In the genomic region with DNA sequence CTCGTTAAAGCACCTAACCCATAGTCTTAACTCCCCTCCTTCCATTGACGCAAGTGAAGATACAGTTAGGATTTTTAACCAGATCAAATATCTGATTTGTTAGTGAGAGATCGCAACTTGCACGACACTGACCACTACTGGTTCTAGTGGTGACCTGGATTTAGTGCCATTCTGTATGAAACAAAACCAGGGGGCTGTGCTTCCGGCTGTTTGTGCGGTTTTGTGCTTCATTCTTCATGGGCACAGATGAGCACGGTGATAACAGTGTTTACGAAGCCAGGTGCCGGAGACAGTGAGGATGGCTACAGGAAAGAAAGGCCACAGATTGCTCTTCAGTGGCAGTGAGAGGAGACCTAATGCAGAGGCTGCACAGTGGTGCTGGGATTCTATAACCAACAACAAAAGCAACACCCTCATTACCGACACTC, we compare ENCODE assay signal across 9 cellular contexts.
DNase-seq lines count a peak whose midpoint lies in the region; ATAC-seq and TF ChIP-seq lines count a peak whose summit lies in the region.
"Had no signal": no experiment of that assay in that cellular context is flagged by ENCODE, and none has a peak within 500 bp of the region (broad histone marks: within the 10 kb centered on the region; RNA-seq: fewer than 3 reads in every experiment).

No MANE protein-coding gene starts in this region.

- peak overlapping the region; percentile 93 for H3K27ac Mint-ChIP-seq in activated CD8-positive, alpha-beta T cell treated with anti-CD3 and anti-CD28 coated beads for 36 hours

- POLR2A ChIA-PET in activated CD8-positive, alpha-beta T cell treated with anti-CD3 and anti-CD28 coated beads for 36 hours (lab: Charles Lee) = interaction anchor here (0.6 to 4.2 kb wide), 10 partner anchors 8 to 305 kb away, joined by 3 to 21 read pairs (median 4); a partner anchor contains a TSS

- H3K9me3 ChIP-seq in BLaER1 treated with 17β-estradiol and CSF1 and Interleukin-3, amounts not matched to agents 10 nM and 100 nM (replicated peaks in 1 of 11) = peaks cover 0 to 3% (median 0%) of the 10 kb centered on the region in 11 experiments; a peak in 4 of 22 replicates
- H3K9me3 ChIP-seq: thoracic aorta had no signal

- peaks cover 0 to 14% (median 0%) of the 10 kb centered on the region in 11 experiments; a peak in 4 of 22 replicates for H4K20me1 ChIP-seq in BLaER1 treated with 17β-estradiol and CSF1 and Interleukin-3, amounts not matched to agents 10 nM and 100 nM

- peak overlapping the region in 8 of 10 experiments; percentile 43 to 70 (median 56); a peak in 13 of 20 replicates for H3K4me3 ChIP-seq in BLaER1 treated with 17β-estradiol and CSF1 and Interleukin-3, amounts not matched to agents 10 nM and 100 nM
- H3K4me3 ChIP-seq: thoracic aorta had no signal

- peak overlapping the region in 9 of 11 experiments; percentile 64 to 92 (median 88); a peak in 18 of 22 replicates for H3K27ac ChIP-seq in BLaER1 treated with 17β-estradiol and CSF1 and Interleukin-3, amounts not matched to agents 10 nM and 100 nM
- H3K27ac ChIP-seq: thoracic aorta had no signal

- peaks cover 0 to 12% (median 6%) of the 10 kb centered on the region in 11 experiments; a peak in 8 of 22 replicates for H3K36me3 ChIP-seq in BLaER1 treated with 17β-estradiol and CSF1 and Interleukin-3, amounts not matched to agents 10 nM and 100 nM
- H3K36me3 ChIP-seq: thoracic aorta had no signal

- peak; percentile 70 for ATAC-seq in activated CD8-positive, alpha-beta T cell treated with anti-CD3 and anti-CD28 coated beads for 36 hours
- no peak for ATAC-seq in HG02840 (IDR thresholded peaks at IDR 0.05; ENCODE audit: low FRiP score, unreplicated experiment)
- ATAC-seq in GM21360 (IDR thresholded peaks at IDR 0.05; ENCODE audit: unreplicated experiment) = no peak

- no peaks in the 10 kb centered on the region for H3K27me3 ChIP-seq in BLaER1 treated with 17β-estradiol and CSF1 and Interleukin-3, amounts not matched to agents 10 nM and 100 nM

- H3K4me3 Mint-ChIP-seq in activated CD8-positive, alpha-beta T cell treated with anti-CD3 and anti-CD28 coated beads for 36 hours = peak overlapping the region; percentile 79

- peak overlapping the region in 9 of 11 experiments; percentile 19 to 85 (median 77); a peak in 17 of 22 replicates for H3K9ac ChIP-seq in BLaER1 treated with 17β-estradiol and CSF1 and Interleukin-3, amounts not matched to agents 10 nM and 100 nM

- TF ChIP-seq CTCF in activated CD8-positive, alpha-beta T cell treated with anti-CD3 and anti-CD28 coated beads for 36 hours (IDR thresholded peaks at IDR 0.05) = no peak

- CTCF ChIA-PET in activated CD8-positive, alpha-beta T cell treated with anti-CD3 and anti-CD28 coated beads for 36 hours (lab: Charles Lee) = interaction anchor here (1.2 to 6.0 kb wide), 5 partner anchors 12 to 152 kb away, joined by 3 to 40 read pairs (median 4); no protein-coding TSS in a partner anchor

- in situ Hi-C loops in KBM-7 (cut with MboI; ENCODE audit: low pct_unique_long_range_greater_than_20kb, low sequenced_read_pairs) = no loop called here

- intact Hi-C loops in activated CD8-positive, alpha-beta T cell treated with anti-CD3 and anti-CD28 coated beads for 36 hours (cut with micrococcal nuclease) = no loop called here

- H3K4me1 Mint-ChIP-seq in activated CD8-positive, alpha-beta T cell treated with anti-CD3 and anti-CD28 coated beads for 36 hours (ENCODE audit: low read depth) = peaks cover 87% of the 10 kb centered on the region

- H3K36me3 Mint-ChIP-seq in activated CD8-positive, alpha-beta T cell treated with anti-CD3 and anti-CD28 coated beads for 36 hours (ENCODE audit: low read depth) = peaks cover 47% of the 10 kb centered on the region

- H3K4me2 ChIP-seq in BLaER1 treated with 17β-estradiol and CSF1 and Interleukin-3, amounts not matched to agents 10 nM and 100 nM = peak overlapping the region; percentile 67 to 95 (median 89)

- no peaks in the 10 kb centered on the region for H3K27me3 Mint-ChIP-seq in activated CD8-positive, alpha-beta T cell treated with anti-CD3 and anti-CD28 coated beads for 36 hours

- H3K4me1 ChIP-seq in BLaER1 treated with 17β-estradiol and CSF1 and Interleukin-3, amounts not matched to agents 10 nM and 100 nM = peaks cover 73 to 100% (median 97%) of the 10 kb centered on the region in 10 experiments

- no peaks in the 10 kb centered on the region for H3K9me3 Mint-ChIP-seq in activated CD8-positive, alpha-beta T cell treated with anti-CD3 and anti-CD28 coated beads for 36 hours

- peak; percentile 97 for DNase-seq in KBM-7
- peak; percentile 91 for DNase-seq in activated CD8-positive, alpha-beta T cell treated with anti-CD3 and anti-CD28 coated beads for 36 hours
- DNase-seq in kidney glomerular epithelial cell (lab: John Stamatoyannopoulos, UW) = peak; percentile 26
- no peak for DNase-seq in AG08396 (ENCODE audit: low spot score)
- no peak for DNase-seq in hippocampal formation (lab: John Stamatoyannopoulos, UW)

Comparison
In these comparisons a context has a peak if more than half of its experiments do, and no peak if none do; other contexts are left out.
1. DNase-seq: peak in KBM-7 (single experiment), activated CD8-positive, alpha-beta T cell treated with anti-CD3 and anti-CD28 coated beads for 36 hours (single experiment) and kidney glomerular epithelial cell (single experiment); none in AG08396 (single experiment) and hippocampal formation (0 of 2).